ENCODE assay signal across 11 cellular contexts in the genomic region with DNA sequence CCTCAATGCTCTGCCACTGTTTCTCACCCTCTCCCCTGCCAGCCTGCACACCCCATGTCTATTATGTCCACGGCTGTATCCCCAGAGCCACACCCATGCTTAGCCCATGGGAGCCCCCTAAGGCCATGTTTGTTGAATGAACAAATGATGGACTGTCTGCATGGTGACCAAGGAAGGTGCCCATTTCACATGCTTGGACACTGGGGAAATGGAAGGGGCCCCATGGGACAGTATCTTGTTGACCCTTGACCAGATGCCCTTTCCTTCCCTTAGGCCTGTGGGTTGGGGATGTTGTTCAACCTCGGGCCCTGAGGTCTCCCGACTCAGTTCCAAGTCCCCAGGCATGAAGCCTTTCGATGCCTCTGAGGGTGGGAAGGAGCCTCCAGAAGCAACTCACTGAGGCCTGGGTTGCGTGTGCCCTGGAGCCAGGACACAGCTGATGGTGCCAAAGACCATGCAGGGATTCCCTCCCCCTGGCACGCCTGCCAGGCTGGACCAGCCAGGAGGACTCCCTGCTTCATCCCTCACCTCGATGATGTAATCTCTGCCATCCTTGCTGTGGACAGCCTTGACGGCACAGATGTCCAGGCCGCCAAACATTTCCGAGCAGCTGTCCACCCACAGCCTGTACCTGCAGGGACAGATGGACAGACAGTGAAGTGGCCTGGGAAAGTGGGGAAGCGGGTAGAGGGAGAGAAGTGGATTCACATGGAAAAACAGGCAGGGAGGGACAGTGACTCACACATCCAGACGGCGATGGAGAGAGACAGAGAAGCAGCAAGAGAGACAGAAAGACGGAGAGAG. TPM values are rescaled to one million over a fixed set of nuclear protein-coding genes. Genes with fewer than 3 reads are reported as not detected.
A peak's percentile ranks its signal among the peaks of the same experiment; 100 is the strongest.
DNase-seq lines count a peak whose midpoint lies in the region; ATAC-seq and TF ChIP-seq lines count a peak whose summit lies in the region.
"Had no signal": no experiment of that assay in that cellular context is flagged by ENCODE, and none has a peak within 500 bp of the region (broad histone marks: within the 10 kb centered on the region; RNA-seq: fewer than 3 reads in every experiment).

No MANE protein-coding gene starts in this region.

- H3K9me3 Mint-ChIP-seq in type B pancreatic cell = no peaks in the 10 kb centered on the region

- ATAC-seq in HG02798 (IDR thresholded peaks at IDR 0.05; ENCODE audit: poor library complexity, unreplicated experiment) = no peak

- no peak overlapping the region for H3K4me3 Mint-ChIP-seq in type B pancreatic cell

- no peak overlapping the region for H3K4me3 ChIP-seq in esophagus (ENCODE audit: low read depth in 1 of 2, low read length in 2 of 2)
- H3K4me3 ChIP-seq: SK-N-MC had no signal

- H3K36me3 Mint-ChIP-seq in type B pancreatic cell = no peaks in the 10 kb centered on the region

- peaks cover 34% of the 10 kb centered on the region for H3K4me1 Mint-ChIP-seq in type B pancreatic cell (ENCODE audit: unreplicated experiment)

- no peaks in the 10 kb centered on the region for H3K9me3 ChIP-seq in esophagus (ENCODE audit: control insufficient read depth in 2 of 2, insufficient read depth in 1 of 2, low read depth in 1 of 2, low read length in 1 of 2)

- 80 to 81% methylated on average over 14 of the region's 14 CpGs for WGBS in esophagus, 2 donors

- H3K27ac ChIP-seq in esophagus (ENCODE audit: low read depth in 2 of 2, low read length in 1 of 2) = peak overlapping the region; percentile 22 to 55
- H3K27ac ChIP-seq: 22Rv1, SK-N-MC had no signal

- DNase-seq in DMS 273 (lab: John Stamatoyannopoulos, UW; ENCODE audit: unreplicated experiment) (peak; percentile 54), DMS 273 treated with DMSO at 0.1 percent for 48 hours (lab: John Stamatoyannopoulos, UW) (no peak), myocyte (ENCODE audit: low read depth) (peak; percentile 85), type B pancreatic cell (ENCODE audit: extremely low spot score, unreplicated experiment) (no peak), NCI-H748 (lab: John Stamatoyannopoulos, UW; ENCODE audit: unreplicated experiment) (no peak), kidney glomerular epithelial cell (lab: John Stamatoyannopoulos, UW) (no peak)
- DNase-seq: activated CD4-positive, alpha-beta T cell treated with anti-CD3 and anti-CD28 coated beads for 4 hours had no signal

- H3K36me3 ChIP-seq in esophagus (ENCODE audit: control insufficient read depth in 2 of 2, insufficient read depth in 2 of 2, low read length in 1 of 2) = no peaks in the 10 kb centered on the region

- H3K27ac Mint-ChIP-seq in type B pancreatic cell = peak overlapping the region; percentile 29

- peaks cover 9 to 13% of the 10 kb centered on the region in 2 donors for H3K4me1 ChIP-seq in esophagus (ENCODE audit: control insufficient read depth in 2 of 2, insufficient read depth in 2 of 2, low read length in 1 of 2)

- H3K27me3 Mint-ChIP-seq in type B pancreatic cell = no peaks in the 10 kb centered on the region

- no peaks in the 10 kb centered on the region for H3K27me3 ChIP-seq in esophagus (ENCODE audit: control insufficient read depth in 1 of 2, insufficient read depth in 2 of 2, low read length in 2 of 2)

- TF ChIP-seq CTCF in type B pancreatic cell (conservative IDR thresholded peaks at IDR 0.05) = no peak

RNA-seq across cellular contexts. Expression of a gene that starts 58.9 kb away (rescaled TPM):
- polyA plus RNA-seq in esophagus = 10 to 100 TPM; 15.0 to 33.5 TPM
- total RNA-seq in myocyte = 58.1 and 62.0 TPM in 2 replicates
- 73.3 TPM for polyA plus RNA-seq in myocyte (2012)
- total RNA-seq in type B pancreatic cell (ENCODE audit: low replicate concordance) = 96.4 and 122 TPM in 2 replicates

Comparison
In these comparisons a context has a peak if more than half of its experiments do, and no peak if none do; other contexts are left out.
1. DNase-seq: peak in DMS 273 (single experiment) and myocyte (single experiment); none in DMS 273 treated with DMSO at 0.1 percent for 48 hours (single experiment), type B pancreatic cell (single experiment), NCI-H748 (single experiment) and kidney glomerular epithelial cell (single experiment).